In the genomic region with DNA sequence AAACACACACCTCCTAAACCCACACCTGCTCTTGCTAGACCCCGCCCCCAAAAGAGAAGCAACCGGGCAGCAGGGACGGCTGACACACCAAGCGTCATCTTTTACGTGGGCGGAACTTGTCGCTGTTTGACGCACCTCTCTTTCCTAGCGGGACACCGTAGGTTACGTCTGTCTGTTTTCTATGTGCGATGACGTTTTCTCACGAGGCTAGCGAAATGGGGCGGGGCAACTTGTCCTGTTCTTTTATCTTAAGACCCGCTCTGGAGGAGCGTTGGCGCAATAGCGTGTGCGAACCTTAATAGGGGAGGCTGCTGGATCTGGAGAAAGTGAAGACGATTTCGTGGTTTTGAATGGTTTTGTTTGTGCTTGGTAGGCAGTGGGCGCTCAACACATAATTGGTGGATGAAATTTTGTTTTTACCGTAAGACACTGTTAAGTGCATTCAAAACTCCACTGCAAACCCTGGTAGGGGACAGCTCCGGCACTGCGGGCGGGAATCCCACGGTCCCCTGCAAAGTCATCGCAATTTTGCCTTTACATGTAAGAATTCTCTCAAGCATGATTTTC, we compare ENCODE assay signal across 8 cellular contexts. TPM values are rescaled to one million over a fixed set of nuclear protein-coding genes. Genes with fewer than 3 reads are reported as not detected.
DNase-seq lines count a peak whose midpoint lies in the region; ATAC-seq and TF ChIP-seq lines count a peak whose summit lies in the region.

No MANE protein-coding gene starts in this region.

- TF ChIP-seq CTCF in OCI-LY7 (conservative IDR thresholded peaks at IDR 0.05; ENCODE audit: low read length), result no peak

- peaks cover 14% of the 10 kb centered on the region for H3K4me1 ChIP-seq in HUES64 (ENCODE audit: insufficient read depth, low read length)
- peaks cover 13% of the 10 kb centered on the region for H3K4me1 ChIP-seq in OCI-LY7 (ENCODE audit: insufficient read depth, low read length, poor library complexity, severe bottlenecking)
- H3K4me1 ChIP-seq in mononuclear cell (ENCODE audit: insufficient read depth, low read length), result peaks cover 22% of the 10 kb centered on the region

- peak; percentile 91 for ATAC-seq in GM21515 (IDR thresholded peaks at IDR 0.05; ENCODE audit: unreplicated experiment)

- H3K9me2 ChIP-seq in OCI-LY7 (ENCODE audit: insufficient read depth, low read length), result no peaks in the 10 kb centered on the region

- peak overlapping the region; percentile 68 for H3K9ac ChIP-seq in HUES64 (ENCODE audit: low read depth, low read length)

- peak overlapping the region; percentile 66 for H3K4me3 ChIP-seq in HUES64 (ENCODE audit: low read length)
- peak overlapping the region; percentile 72 for H3K4me3 ChIP-seq in OCI-LY7 (ENCODE audit: low read depth, low read length, poor library complexity, severe bottlenecking)
- peak overlapping the region; percentile 70 for H3K4me3 ChIP-seq in mononuclear cell (ENCODE audit: low read length)

- intact Hi-C loops in OCI-LY7 (cut with micrococcal nuclease; ENCODE audit: unreplicated experiment), result loop anchor here (1.0 to 2.0 kb wide), 2 partner anchors 14 to 627 kb away; a partner anchor contains a TSS

- H3K36me3 ChIP-seq in HUES64 (ENCODE audit: insufficient read depth, low read length) (no peaks in the 10 kb centered on the region), OCI-LY7 (ENCODE audit: insufficient read depth, low read length) (no peaks in the 10 kb centered on the region)

- H3K79me2 ChIP-seq in OCI-LY7 (ENCODE audit: insufficient read depth, low read depth, low read length), result no peaks in the 10 kb centered on the region

- peaks cover 4% of the 10 kb centered on the region; the same call in 1 of the 2 replicates for H3K27me3 ChIP-seq in HUES64 (ENCODE audit: insufficient read depth, low read length)
- no peaks in the 10 kb centered on the region for H3K27me3 ChIP-seq in mononuclear cell (ENCODE audit: insufficient read depth, low read length)

- POLR2A ChIA-PET in OCI-LY7 (lab: Charles Lee), result interaction anchor here (1.0 to 1.6 kb wide), 3 partner anchors 10 to 15 kb away, joined by 3 to 6 read pairs (median 3); no protein-coding TSS in a partner anchor

- H3K27ac ChIP-seq in HUES64 (ENCODE audit: low read depth, low read length) (peak overlapping the region; percentile 88), OCI-LY7 (ENCODE audit: low read depth, low read length, poor library complexity, severe bottlenecking) (peak overlapping the region; percentile 79), epithelial cell of prostate (peak overlapping the region; percentile 92)

- DNase-seq in D341Med (ENCODE audit: low spot score) (peak; percentile 88), OCI-LY7 (ENCODE audit: low spot score) (peak; percentile 99), activated T-cell treated with anti-CD3 and anti-CD28 coated beads for 48 hours (ENCODE audit: low read depth) (peak; percentile 86), epithelial cell of prostate (ENCODE audit: low read depth, low spot score) (peak; percentile 99)
- DNase-seq in stimulated activated CD8-positive, alpha-beta memory T cell treated with anti-CD3 and anti-CD28 coated beads, Interleukin-2, amount 100 ng/mL, for 48 hours (ENCODE audit: low read depth in 2 of 2), result peak; percentile 80 to 88

- peak overlapping the region; percentile 90 for H2AFZ ChIP-seq in OCI-LY7 (ENCODE audit: low read length)

- H3K4me2 ChIP-seq in OCI-LY7 (ENCODE audit: low read length), result peak overlapping the region; percentile 85

- H3K9me3 ChIP-seq in HUES64 (ENCODE audit: insufficient read depth, low read depth, low read length) (peaks cover 9% of the 10 kb centered on the region; the same call in 1 of the 2 replicates), OCI-LY7 (ENCODE audit: low read length) (peaks cover 19% of the 10 kb centered on the region), mononuclear cell (ENCODE audit: low read depth, low read length) (peaks cover 5% of the 10 kb centered on the region)

- H4K20me1 ChIP-seq in OCI-LY7 (ENCODE audit: insufficient read depth, low read length), result no peaks in the 10 kb centered on the region

- CTCF ChIA-PET in OCI-LY7 (lab: Charles Lee; ENCODE audit: unreplicated experiment), result no interaction called here

- WGBS in HUES64, result 1% methylated on average over 30 of the region's 30 CpGs

- no TSS peak for BruUV-seq in OCI-LY7 (replicated peaks; lab: Mats Ljungman, UMichigan)

RNA-seq across cellular contexts. Expression of a gene that starts 0.5 kb away (rescaled TPM):
- 13.1 TPM for polyA plus RNA-seq in HUES64 (2013, experiment 1 of 2)
- polyA plus RNA-seq in HUES64 (2013, experiment 2 of 2), result 17.2 TPM
- total RNA-seq in OCI-LY7 (2014; rRNA removed; shearing (Covaris generic)), result 9.8 and 12.3 TPM in 2 replicates
- total RNA-seq in OCI-LY7 (2022), result 15.8 and 16.4 TPM in 2 replicates
- 88.9 TPM for total RNA-seq in mononuclear cell

RNA-seq across cellular contexts. Expression of a gene that starts 44.2 kb away (rescaled TPM):
- 9.2 TPM for polyA plus RNA-seq in HUES64 (2013, experiment 1 of 2)
- polyA plus RNA-seq in HUES64 (2013, experiment 2 of 2), result 10.8 TPM
- not detected in 2 replicates for total RNA-seq in OCI-LY7 (2014; rRNA removed; shearing (Covaris generic))
- 0.04 TPM in 1 of 2 replicates, not detected in the other for total RNA-seq in OCI-LY7 (2022)
- 1.4 TPM for total RNA-seq in mononuclear cell

RNA-seq across cellular contexts. Expression of a gene that starts 49.7 kb away (rescaled TPM):
- polyA plus RNA-seq in HUES64 (2013, experiment 1 of 2), result not detected
- polyA plus RNA-seq in HUES64 (2013, experiment 2 of 2), result not detected
- not detected in 2 replicates for total RNA-seq in OCI-LY7 (2014; rRNA removed; shearing (Covaris generic))
- total RNA-seq in OCI-LY7 (2022) (not detected in 2 replicates), mononuclear cell (not detected)

Comparison
In these comparisons a context has a peak if more than half of its experiments do, and no peak if none do; other contexts are left out.
1. Peak in every context shown above with its lines: DNase-seq, ATAC-seq, H3K4me3 ChIP-seq and H3K27ac ChIP-seq.